In the genomic region with DNA sequence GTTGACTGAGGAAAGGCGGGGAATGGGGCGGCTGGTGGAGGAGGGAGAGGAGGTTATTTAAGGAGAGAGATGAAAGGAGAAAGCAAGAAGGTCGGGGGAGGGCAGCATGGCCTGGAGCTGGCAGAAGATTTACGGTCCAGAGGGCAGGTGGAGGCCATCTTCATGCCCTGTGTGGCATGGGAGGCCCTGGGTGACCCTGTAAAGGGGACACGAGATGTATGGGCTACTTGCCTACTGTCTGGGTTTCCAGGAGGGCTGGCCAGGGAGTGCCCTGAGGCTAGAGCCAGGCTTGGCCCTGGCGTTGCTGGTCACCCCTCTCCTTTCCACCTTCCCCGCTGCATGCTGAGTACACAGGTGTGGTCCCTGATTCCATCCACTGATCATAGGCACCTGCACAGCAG, we compare ENCODE assay signal across 2 cellular contexts.
TF ChIP-seq lines count a peak whose summit lies in the region.

No MANE protein-coding gene starts in this region.

TF ChIP-seq in HEK293, 187 proteins besides CTCF, POLR2A, EP300 and RAD21:
- TF ChIP-seq, protein P1, sequence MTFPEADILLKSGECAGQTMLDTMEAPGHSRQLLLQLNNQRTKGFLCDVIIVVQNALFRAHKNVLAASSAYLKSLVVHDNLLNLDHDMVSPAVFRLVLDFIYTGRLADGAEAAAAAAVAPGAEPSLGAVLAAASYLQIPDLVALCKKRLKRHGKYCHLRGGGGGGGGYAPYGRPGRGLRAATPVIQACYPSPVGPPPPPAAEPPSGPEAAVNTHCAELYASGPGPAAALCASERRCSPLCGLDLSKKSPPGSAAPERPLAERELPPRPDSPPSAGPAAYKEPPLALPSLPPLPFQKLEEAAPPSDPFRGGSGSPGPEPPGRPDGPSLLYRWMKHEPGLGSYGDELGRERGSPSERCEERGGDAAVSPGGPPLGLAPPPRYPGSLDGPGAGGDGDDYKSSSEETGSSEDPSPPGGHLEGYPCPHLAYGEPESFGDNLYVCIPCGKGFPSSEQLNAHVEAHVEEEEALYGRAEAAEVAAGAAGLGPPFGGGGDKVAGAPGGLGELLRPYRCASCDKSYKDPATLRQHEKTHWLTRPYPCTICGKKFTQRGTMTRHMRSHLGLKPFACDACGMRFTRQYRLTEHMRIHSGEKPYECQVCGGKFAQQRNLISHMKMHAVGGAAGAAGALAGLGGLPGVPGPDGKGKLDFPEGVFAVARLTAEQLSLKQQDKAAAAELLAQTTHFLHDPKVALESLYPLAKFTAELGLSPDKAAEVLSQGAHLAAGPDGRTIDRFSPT (tag by site-specific recombination; IDR thresholded peaks at IDR 0.05), result 0 out of 2 replicates have a peak, but pooled peaks have one; percentile 20
- no peak for TF ChIP-seq ZNF585B (tag by site-specific recombination; IDR thresholded peaks at IDR 0.05)
- TF ChIP-seq KLF1 (tag by site-specific recombination; IDR thresholded peaks at IDR 0.05), result 0 out of 2 replicates have a peak, but pooled peaks have one; percentile 9
- no peak for TF ChIP-seq ZNF214 (tag by site-specific recombination; IDR thresholded peaks at IDR 0.05; ENCODE audit: borderline replicate concordance)
- TF ChIP-seq EGR2 (tag by site-specific recombination; IDR thresholded peaks at IDR 0.05; ENCODE audit: low read depth), result peak; percentile 64; the same call in 1 of the 2 replicates

TF ChIP-seq in H1, 55 proteins besides CTCF, POLR2A, EP300 and RAD21:
- TF ChIP-seq KDM1A (IDR thresholded peaks at IDR 0.05; ENCODE audit: borderline replicate concordance, low read length), result no peak
- TF ChIP-seq POLR2AphosphoS5 (IDR thresholded peaks at IDR 0.05; ENCODE audit: low read depth, low read length), result 0 out of 2 replicates have a peak, but pooled peaks have one; percentile 12
TF ChIP-seq in H1: peak in this region for 1.
